ENCODE assay signal across 23 cellular contexts in the genomic region with DNA sequence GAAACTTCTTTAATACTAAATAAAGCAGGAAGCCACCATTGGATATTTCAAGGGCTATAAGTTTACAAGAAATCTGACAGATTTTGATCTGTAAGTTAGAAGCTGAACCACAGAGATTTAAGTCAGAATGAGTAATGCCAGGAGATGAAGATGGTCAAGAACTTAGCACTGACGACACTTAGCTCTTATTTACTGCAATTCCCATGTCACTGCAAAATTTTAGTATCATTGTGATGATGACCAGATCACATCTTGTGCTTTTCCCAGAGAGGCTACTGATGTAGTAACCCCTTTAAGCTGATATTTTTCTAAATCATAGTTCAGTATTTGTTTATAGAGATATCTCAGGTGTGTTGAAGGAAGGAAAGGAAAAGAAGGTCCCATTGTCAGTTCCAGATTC. TPM values are rescaled to one million over a fixed set of nuclear protein-coding genes. Genes with fewer than 3 reads are reported as not detected.
A peak's percentile ranks its signal among the peaks of the same experiment; 100 is the strongest.
DNase-seq lines count a peak whose midpoint lies in the region; ATAC-seq and TF ChIP-seq lines count a peak whose summit lies in the region.
"Had no signal": no experiment of that assay in that cellular context is flagged by ENCODE, and none has a peak within 500 bp of the region (broad histone marks: within the 10 kb centered on the region; RNA-seq: fewer than 3 reads in every experiment).

No MANE protein-coding gene starts in this region.

- DNase-seq in SK-N-SH: no peak
- peak; percentile 34 for DNase-seq in amniotic epithelial cell (ENCODE audit: low read depth)
- no peak for DNase-seq in right cardiac atrium
- DNase-seq in SKM-1 treated with dmso at 0.1 percent for 144 hours (lab: John Stamatoyannopoulos, UW; ENCODE audit: unreplicated experiment): no peak
- DNase-seq: AML-193; CD4-positive, alpha-beta T cell; CD8-positive, alpha-beta memory T cell; COR-L47; DMS153; DMS53; DMS79; DND-41; EL; GDM1 had no signal

- H3F3A ChIP-seq in SK-N-SH (replicated peaks; ENCODE audit: insufficient read depth): no peaks in the 10 kb centered on the region

- no peak overlapping the region for H3K4me3 ChIP-seq in SK-N-SH (ENCODE audit: low read depth in 2 of 2, low read length in 1 of 2)
- H3K4me3 ChIP-seq in right cardiac atrium (ENCODE audit: low read length): no peak overlapping the region
- H3K4me3 ChIP-seq: A549; BLaER1 treated with 17β-estradiol and CSF1 and Interleukin-3, amounts not matched to agents 10 nM and 100 nM; GM12878 had no signal

- no peak overlapping the region for H3K9ac ChIP-seq in SK-N-SH
- H3K9ac ChIP-seq: BLaER1 treated with 17β-estradiol and CSF1 and Interleukin-3, amounts not matched to agents 10 nM and 100 nM had no signal

- peaks cover 3% of the 10 kb centered on the region; the same call in 1 of the 2 replicates for H3K9me2 ChIP-seq in SK-N-SH

- no peaks in the 10 kb centered on the region for H3K36me3 ChIP-seq in SK-N-SH (replicated peaks in 1 of 2; ENCODE audit: control insufficient read depth in 1 of 2, insufficient read depth in 2 of 2, low read length in 1 of 2)
- H3K36me3 ChIP-seq: BLaER1 treated with 17β-estradiol and CSF1 and Interleukin-3, amounts not matched to agents 10 nM and 100 nM had no signal

- no peak for TF ChIP-seq EP300 in SK-N-SH (IDR thresholded peaks at IDR 0.05; ENCODE audit: borderline replicate concordance in 1 of 2, low read depth in 1 of 2, low read length in 1 of 2)

- H3K27me3 ChIP-seq in SK-N-SH (ENCODE audit: insufficient read depth) (no peaks in the 10 kb centered on the region), right cardiac atrium (ENCODE audit: control insufficient read depth, insufficient read depth) (no peaks in the 10 kb centered on the region)
- H3K27me3 ChIP-seq: BLaER1 treated with 17β-estradiol and CSF1 and Interleukin-3, amounts not matched to agents 10 nM and 100 nM had no signal

- no peak overlapping the region for H2AFZ ChIP-seq in SK-N-SH (ENCODE audit: low read depth)

- TF ChIP-seq CTCF in SK-N-SH (IDR thresholded peaks at IDR 0.05): no peak

- intact Hi-C loops in right cardiac atrium (cut with DNase I): no loop called here

- H3K9me3 ChIP-seq in SK-N-SH (no peaks in the 10 kb centered on the region), right cardiac atrium (ENCODE audit: control insufficient read depth, low read length) (no peaks in the 10 kb centered on the region)
- H3K9me3 ChIP-seq: A549; BLaER1 treated with 17β-estradiol and CSF1 and Interleukin-3, amounts not matched to agents 10 nM and 100 nM had no signal

- ATAC-seq in SK-N-SH treated with all-trans-retinoic acid at 6 μM for 48 hours (no peak), right cardiac atrium (no peak)
- ATAC-seq: A549, GM12878 had no signal

- H3K4me1 ChIP-seq in SK-N-SH (ENCODE audit: control insufficient read depth in 1 of 2, insufficient read depth in 2 of 2, low read depth in 1 of 2, low read length in 1 of 2): peaks cover 0 to 10% of the 10 kb centered on the region in 2 experiments; a peak in 2 of 4 replicates
- no peaks in the 10 kb centered on the region for H3K4me1 ChIP-seq in right cardiac atrium (ENCODE audit: control insufficient read depth, insufficient read depth, low read length)
- H3K4me1 ChIP-seq: A549; BLaER1 treated with 17β-estradiol and CSF1 and Interleukin-3, amounts not matched to agents 10 nM and 100 nM had no signal

- POLR2A ChIA-PET in SK-N-SH (lab: Yijun Ruan, JAX): no interaction called here

- no peak for TF ChIP-seq RAD21 in SK-N-SH (IDR thresholded peaks at IDR 0.05; ENCODE audit: low read length)

- no peaks in the 10 kb centered on the region for H4K20me1 ChIP-seq in SK-N-SH (ENCODE audit: insufficient read depth)
- H4K20me1 ChIP-seq: BLaER1 treated with 17β-estradiol and CSF1 and Interleukin-3, amounts not matched to agents 10 nM and 100 nM had no signal

- CTCF ChIA-PET in SK-N-SH (lab: Yijun Ruan, JAX): no interaction called here

- H3K79me2 ChIP-seq in SK-N-SH (ENCODE audit: insufficient read depth): no peaks in the 10 kb centered on the region

- no peak overlapping the region for H3K4me2 ChIP-seq in SK-N-SH
- H3K4me2 ChIP-seq: A549; BLaER1 treated with 17β-estradiol and CSF1 and Interleukin-3, amounts not matched to agents 10 nM and 100 nM had no signal

- H3K27ac ChIP-seq in SK-N-SH (ENCODE audit: low read depth in 2 of 2, low read length in 1 of 2): no peak overlapping the region
- no peak overlapping the region for H3K27ac ChIP-seq in right cardiac atrium (ENCODE audit: low read length)
- H3K27ac ChIP-seq: 22Rv1; A549; BLaER1 treated with 17β-estradiol and CSF1 and Interleukin-3, amounts not matched to agents 10 nM and 100 nM; C4-2B had no signal

- WGBS in SK-N-SH (ENCODE audit: low lambda C conversion rate): 14% methylated on average over 1 of the region's 1 CpG
- 77% methylated on average over 1 of the region's 1 CpG for WGBS in right cardiac atrium

TF ChIP-seq in SK-N-SH treated with all-trans-retinoic acid at 6 μM for 48 hours, 23 proteins besides CTCF, POLR2A, EP300 and RAD21 (continues in another document):
- TF ChIP-seq, protein P1, sequence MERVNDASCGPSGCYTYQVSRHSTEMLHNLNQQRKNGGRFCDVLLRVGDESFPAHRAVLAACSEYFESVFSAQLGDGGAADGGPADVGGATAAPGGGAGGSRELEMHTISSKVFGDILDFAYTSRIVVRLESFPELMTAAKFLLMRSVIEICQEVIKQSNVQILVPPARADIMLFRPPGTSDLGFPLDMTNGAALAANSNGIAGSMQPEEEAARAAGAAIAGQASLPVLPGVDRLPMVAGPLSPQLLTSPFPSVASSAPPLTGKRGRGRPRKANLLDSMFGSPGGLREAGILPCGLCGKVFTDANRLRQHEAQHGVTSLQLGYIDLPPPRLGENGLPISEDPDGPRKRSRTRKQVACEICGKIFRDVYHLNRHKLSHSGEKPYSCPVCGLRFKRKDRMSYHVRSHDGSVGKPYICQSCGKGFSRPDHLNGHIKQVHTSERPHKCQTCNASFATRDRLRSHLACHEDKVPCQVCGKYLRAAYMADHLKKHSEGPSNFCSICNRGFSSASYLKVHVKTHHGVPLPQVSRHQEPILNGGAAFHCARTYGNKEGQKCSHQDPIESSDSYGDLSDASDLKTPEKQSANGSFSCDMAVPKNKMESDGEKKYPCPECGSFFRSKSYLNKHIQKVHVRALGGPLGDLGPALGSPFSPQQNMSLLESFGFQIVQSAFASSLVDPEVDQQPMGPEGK (CRISPR knock-in tag; IDR thresholded peaks at IDR 0.05; ENCODE audit: borderline replicate concordance): no peak
- TF ChIP-seq ARNTL (CRISPR knock-in tag; IDR thresholded peaks at IDR 0.05; ENCODE audit: borderline replicate concordance, low read depth) (no peak), ZNF8 (CRISPR knock-in tag; IDR thresholded peaks at IDR 0.05) (no peak), SNAI2 (CRISPR knock-in tag; IDR thresholded peaks at IDR 0.05) (no peak)
- TF ChIP-seq, protein P2, sequence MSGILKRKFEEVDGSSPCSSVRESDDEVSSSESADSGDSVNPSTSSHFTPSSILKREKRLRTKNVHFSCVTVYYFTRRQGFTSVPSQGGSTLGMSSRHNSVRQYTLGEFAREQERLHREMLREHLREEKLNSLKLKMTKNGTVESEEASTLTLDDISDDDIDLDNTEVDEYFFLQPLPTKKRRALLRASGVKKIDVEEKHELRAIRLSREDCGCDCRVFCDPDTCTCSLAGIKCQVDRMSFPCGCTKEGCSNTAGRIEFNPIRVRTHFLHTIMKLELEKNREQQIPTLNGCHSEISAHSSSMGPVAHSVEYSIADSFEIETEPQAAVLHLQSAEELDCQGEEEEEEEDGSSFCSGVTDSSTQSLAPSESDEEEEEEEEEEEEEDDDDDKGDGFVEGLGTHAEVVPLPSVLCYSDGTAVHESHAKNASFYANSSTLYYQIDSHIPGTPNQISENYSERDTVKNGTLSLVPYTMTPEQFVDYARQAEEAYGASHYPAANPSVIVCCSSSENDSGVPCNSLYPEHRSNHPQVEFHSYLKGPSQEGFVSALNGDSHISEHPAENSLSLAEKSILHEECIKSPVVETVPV (CRISPR knock-in tag; IDR thresholded peaks at IDR 0.05): no peak

TF ChIP-seq in SK-N-SH, 30 proteins besides CTCF, POLR2A, EP300 and RAD21:
- TF ChIP-seq, protein P3, sequence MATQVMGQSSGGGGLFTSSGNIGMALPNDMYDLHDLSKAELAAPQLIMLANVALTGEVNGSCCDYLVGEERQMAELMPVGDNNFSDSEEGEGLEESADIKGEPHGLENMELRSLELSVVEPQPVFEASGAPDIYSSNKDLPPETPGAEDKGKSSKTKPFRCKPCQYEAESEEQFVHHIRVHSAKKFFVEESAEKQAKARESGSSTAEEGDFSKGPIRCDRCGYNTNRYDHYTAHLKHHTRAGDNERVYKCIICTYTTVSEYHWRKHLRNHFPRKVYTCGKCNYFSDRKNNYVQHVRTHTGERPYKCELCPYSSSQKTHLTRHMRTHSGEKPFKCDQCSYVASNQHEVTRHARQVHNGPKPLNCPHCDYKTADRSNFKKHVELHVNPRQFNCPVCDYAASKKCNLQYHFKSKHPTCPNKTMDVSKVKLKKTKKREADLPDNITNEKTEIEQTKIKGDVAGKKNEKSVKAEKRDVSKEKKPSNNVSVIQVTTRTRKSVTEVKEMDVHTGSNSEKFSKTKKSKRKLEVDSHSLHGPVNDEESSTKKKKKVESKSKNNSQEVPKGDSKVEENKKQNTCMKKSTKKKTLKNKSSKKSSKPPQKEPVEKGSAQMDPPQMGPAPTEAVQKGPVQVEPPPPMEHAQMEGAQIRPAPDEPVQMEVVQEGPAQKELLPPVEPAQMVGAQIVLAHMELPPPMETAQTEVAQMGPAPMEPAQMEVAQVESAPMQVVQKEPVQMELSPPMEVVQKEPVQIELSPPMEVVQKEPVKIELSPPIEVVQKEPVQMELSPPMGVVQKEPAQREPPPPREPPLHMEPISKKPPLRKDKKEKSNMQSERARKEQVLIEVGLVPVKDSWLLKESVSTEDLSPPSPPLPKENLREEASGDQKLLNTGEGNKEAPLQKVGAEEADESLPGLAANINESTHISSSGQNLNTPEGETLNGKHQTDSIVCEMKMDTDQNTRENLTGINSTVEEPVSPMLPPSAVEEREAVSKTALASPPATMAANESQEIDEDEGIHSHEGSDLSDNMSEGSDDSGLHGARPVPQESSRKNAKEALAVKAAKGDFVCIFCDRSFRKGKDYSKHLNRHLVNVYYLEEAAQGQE (IDR thresholded peaks at IDR 0.05; ENCODE audit: low read depth, low read length): no peak
- TF ChIP-seq RXRA (IDR thresholded peaks at IDR 0.05; ENCODE audit: borderline replicate concordance, low read depth): no peak

RNA-seq across cellular contexts. Expression of a gene that starts 59.4 kb away (rescaled TPM):
- polyA plus RNA-seq in SK-N-SH (2012; rRNA removed) (0.02 and 0.06 TPM in 2 replicates), right cardiac atrium (0.16 TPM)
- polyA plus RNA-seq in SK-N-SH (2012; cell fraction: cytosol; rRNA removed): 0.03 and 0.05 TPM in 2 replicates
- polyA plus RNA-seq in SK-N-SH (2012; cell fraction: nucleus; rRNA removed): 0.01 TPM in 1 of 2 replicates, not detected in the other
- total RNA-seq in right cardiac atrium: 1 to 10 TPM in 1 of 4 donors, under 1 TPM in 3; 0.14 to 1.9 (median 0.49) TPM
- total RNA-seq: A172, Daoy, G401 had no signal
- polyA plus RNA-seq: A549 had no signal
